In the genomic region with DNA sequence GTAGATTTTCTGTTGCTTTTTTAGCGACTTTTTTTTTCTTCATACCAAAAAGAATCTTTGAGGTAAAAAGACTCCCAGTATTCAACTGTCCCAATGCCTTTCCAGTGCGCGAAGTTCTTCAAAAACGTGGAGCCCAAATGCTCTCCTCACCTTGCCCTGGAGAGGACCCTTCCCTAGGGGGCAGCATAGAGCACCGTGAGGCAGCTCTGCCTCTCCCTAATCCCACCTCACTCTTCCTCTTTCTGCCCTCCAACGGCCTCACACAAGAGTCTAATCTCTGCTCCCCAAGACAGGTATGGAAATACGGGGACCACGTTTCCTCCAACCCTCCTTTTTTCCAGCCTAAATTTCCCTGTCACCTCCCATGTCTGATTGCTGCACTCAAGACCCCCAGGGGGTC, we compare ENCODE assay signal across 12 cellular contexts.
DNase-seq lines count a peak whose midpoint lies in the region; ATAC-seq and TF ChIP-seq lines count a peak whose summit lies in the region.
"Had no signal": no experiment of that assay in that cellular context is flagged by ENCODE, and none has a peak within 500 bp of the region (broad histone marks: within the 10 kb centered on the region; RNA-seq: fewer than 3 reads in every experiment).

No MANE protein-coding gene starts in this region.

- H3K79me2 ChIP-seq in HCT116 (ENCODE audit: insufficient read depth, low read length): no peaks in the 10 kb centered on the region

- no peaks in the 10 kb centered on the region for H3K9me3 Mint-ChIP-seq in WTC11
- H3K9me3 Mint-ChIP-seq: activated B cell treated with CpG ODN at 0.5 μM for 24 hours; CD8-positive, alpha-beta T cell had no signal

- H3K4me1 ChIP-seq in HCT116 (ENCODE audit: control insufficient read depth in 1 of 2, insufficient read depth in 2 of 2, low read length in 2 of 2): no peaks in the 10 kb centered on the region

- POLR2A ChIA-PET in HCT116 (lab: Charles Lee): no interaction called here
- POLR2A ChIA-PET in WTC11 (lab: Charles Lee): interaction anchor here (0.6 kb wide), 1 partner anchor 889 kb away, joined by 4 read pairs; no protein-coding TSS in a partner anchor

- TF ChIP-seq POLR2A in HCT116 (IDR thresholded peaks at IDR 0.05; ENCODE audit: borderline replicate concordance, extremely low read depth, insufficient read depth, insufficient read length): no peak

- H3K27me3 ChIP-seq in HCT116 (ENCODE audit: insufficient read depth, low read length): peaks cover 25% of the 10 kb centered on the region
- peaks cover 3% of the 10 kb centered on the region for H3K27me3 ChIP-seq in kidney epithelial cell (ENCODE audit: control insufficient read depth, insufficient read depth, low read length)

- TF ChIP-seq RAD21 in HCT116 (IDR thresholded peaks at IDR 0.05; ENCODE audit: low read depth): no peak

- H3K36me3 ChIP-seq in HCT116 (ENCODE audit: control insufficient read depth in 1 of 2, insufficient read depth in 2 of 2, low read length in 2 of 2): no peaks in the 10 kb centered on the region
- no peaks in the 10 kb centered on the region for H3K36me3 ChIP-seq in kidney epithelial cell (ENCODE audit: control insufficient read depth, insufficient read depth, low read length)

- no peak overlapping the region for H3K4me3 ChIP-seq in HCT116 (replicated peaks in 1 of 2; ENCODE audit: low read depth in 1 of 2, low read length in 2 of 2)
- no peak overlapping the region for H3K4me3 ChIP-seq in kidney epithelial cell (ENCODE audit: low read depth, low read length)

- H3K9me2 ChIP-seq in HCT116 (ENCODE audit: insufficient read depth): no peaks in the 10 kb centered on the region

- no peaks in the 10 kb centered on the region for H4K20me1 ChIP-seq in HCT116 (ENCODE audit: insufficient read depth)

- H3K4me1 Mint-ChIP-seq in WTC11: peaks cover 11% of the 10 kb centered on the region
- H3K4me1 Mint-ChIP-seq: activated B cell treated with CpG ODN at 0.5 μM for 24 hours had no signal

- H3K27me3 Mint-ChIP-seq in WTC11 (ENCODE audit: low read depth): peaks cover 3% of the 10 kb centered on the region

- H2AFZ ChIP-seq in HCT116 (ENCODE audit: low read depth, low read length, poor library complexity, severe bottlenecking): no peak overlapping the region

- no peak overlapping the region for H3K4me2 ChIP-seq in HCT116 (ENCODE audit: low read length)

- RAD21 ChIA-PET in HCT116 (lab: Charles Lee; ENCODE audit: low non-redundant PET in 1 of 2, low total read pairs in 2 of 2, uncharacterized antibody in 2 of 2, unreplicated experiment in 2 of 2): no interaction called here

- H3K27ac ChIP-seq in HCT116 (ENCODE audit: low read depth, low read length): no peak overlapping the region

- H3K27ac Mint-ChIP-seq in WTC11: no peak overlapping the region
- H3K27ac Mint-ChIP-seq: activated B cell treated with CpG ODN at 0.5 μM for 24 hours; CD8-positive, alpha-beta T cell had no signal

- no peak overlapping the region for H3K4me3 Mint-ChIP-seq in WTC11
- H3K4me3 Mint-ChIP-seq: activated B cell treated with CpG ODN at 0.5 μM for 24 hours; CD8-positive, alpha-beta T cell had no signal

- no peaks in the 10 kb centered on the region for H3K36me3 Mint-ChIP-seq in WTC11
- H3K36me3 Mint-ChIP-seq: CD8-positive, alpha-beta T cell had no signal

- TF ChIP-seq CTCF in HCT116 (IDR thresholded peaks at IDR 0.05 in 2 of 3, conservative IDR thresholded peaks at IDR 0.05 in 1 of 3; ENCODE audit: borderline replicate concordance in 1 of 3, insufficient read depth in 1 of 3, low read depth in 2 of 3, low read length in 2 of 3) (peak; percentile 11 to 75 (median 67); a peak in 4 of 6 replicates), WTC11 (IDR thresholded peaks at IDR 0.05) (peak; percentile 74), kidney epithelial cell (IDR thresholded peaks at IDR 0.05; ENCODE audit: insufficient read depth, low read length, poor library complexity, severe bottlenecking) (peak; percentile 23)

- intact Hi-C loops in HCT116 (cut with micrococcal nuclease): no loop called here

- CTCF ChIA-PET in HCT116 (lab: Charles Lee): interaction anchor here (0.9 to 1.6 kb wide), 3 partner anchors 14 to 20 kb away, joined by 3 to 5 read pairs (median 3); no protein-coding TSS in a partner anchor
- CTCF ChIA-PET in WTC11 (lab: Charles Lee): interaction anchor here (0.5 to 2.2 kb wide), 29 partner anchors 8 to 448 kb away, joined by 3 to 11 read pairs (median 4); partner anchors contain the start of gene EXT2

- BruUV-seq in HCT116 (replicated peaks; lab: Mats Ljungman, UMichigan): no TSS peak

- ATAC-seq in HCT116: peak; percentile 84
- peak; percentile 93 for ATAC-seq in WTC11
- ATAC-seq: CD8-positive, alpha-beta T cell; right cardiac atrium had no signal

- H3K9me3 ChIP-seq in HCT116 (ENCODE audit: control insufficient read depth in 1 of 2, insufficient read depth in 1 of 2, low read depth in 1 of 2, low read length in 2 of 2): no peaks in the 10 kb centered on the region

- peak; percentile 40 for DNase-seq in activated CD4-positive, alpha-beta T cell treated with anti-CD3 and anti-CD28 coated beads for 48 hours
- DNase-seq in activated CD4-positive, alpha-beta T cell treated with anti-CD3 and anti-CD28 coated beads, Interleukin-2, amount 50 U/mL, for 1 hour: no peak
- DNase-seq in HCT116 (ENCODE audit: low read depth, low spot score) (no peak), WTC11 (ENCODE audit: low spot score) (peak; percentile 83), kidney epithelial cell (ENCODE audit: low read depth) (no peak), HK-2 (ENCODE audit: unreplicated experiment) (no peak), KG1 (lab: John Stamatoyannopoulos, UW) (no peak), NCI-H2196 (lab: John Stamatoyannopoulos, UW; ENCODE audit: unreplicated experiment) (no peak)
- DNase-seq: activated B cell treated with CpG ODN at 0.5 μM for 24 hours; CD8-positive, alpha-beta T cell; NCI-H2171 treated with DMSO at 0.1 percent for 48 hours; right cardiac atrium had no signal

- H3K9ac ChIP-seq in HCT116 (ENCODE audit: low read length): no peak overlapping the region

TF ChIP-seq in HCT116, 20 proteins besides CTCF, POLR2A, EP300 and RAD21 (continues in another document):
- no peak for TF ChIP-seq MAX (IDR thresholded peaks at IDR 0.05)
- TF ChIP-seq EZH2phosphoT487 (IDR thresholded peaks at IDR 0.05; ENCODE audit: borderline replicate concordance): no peak
- TF ChIP-seq, protein P1, sequence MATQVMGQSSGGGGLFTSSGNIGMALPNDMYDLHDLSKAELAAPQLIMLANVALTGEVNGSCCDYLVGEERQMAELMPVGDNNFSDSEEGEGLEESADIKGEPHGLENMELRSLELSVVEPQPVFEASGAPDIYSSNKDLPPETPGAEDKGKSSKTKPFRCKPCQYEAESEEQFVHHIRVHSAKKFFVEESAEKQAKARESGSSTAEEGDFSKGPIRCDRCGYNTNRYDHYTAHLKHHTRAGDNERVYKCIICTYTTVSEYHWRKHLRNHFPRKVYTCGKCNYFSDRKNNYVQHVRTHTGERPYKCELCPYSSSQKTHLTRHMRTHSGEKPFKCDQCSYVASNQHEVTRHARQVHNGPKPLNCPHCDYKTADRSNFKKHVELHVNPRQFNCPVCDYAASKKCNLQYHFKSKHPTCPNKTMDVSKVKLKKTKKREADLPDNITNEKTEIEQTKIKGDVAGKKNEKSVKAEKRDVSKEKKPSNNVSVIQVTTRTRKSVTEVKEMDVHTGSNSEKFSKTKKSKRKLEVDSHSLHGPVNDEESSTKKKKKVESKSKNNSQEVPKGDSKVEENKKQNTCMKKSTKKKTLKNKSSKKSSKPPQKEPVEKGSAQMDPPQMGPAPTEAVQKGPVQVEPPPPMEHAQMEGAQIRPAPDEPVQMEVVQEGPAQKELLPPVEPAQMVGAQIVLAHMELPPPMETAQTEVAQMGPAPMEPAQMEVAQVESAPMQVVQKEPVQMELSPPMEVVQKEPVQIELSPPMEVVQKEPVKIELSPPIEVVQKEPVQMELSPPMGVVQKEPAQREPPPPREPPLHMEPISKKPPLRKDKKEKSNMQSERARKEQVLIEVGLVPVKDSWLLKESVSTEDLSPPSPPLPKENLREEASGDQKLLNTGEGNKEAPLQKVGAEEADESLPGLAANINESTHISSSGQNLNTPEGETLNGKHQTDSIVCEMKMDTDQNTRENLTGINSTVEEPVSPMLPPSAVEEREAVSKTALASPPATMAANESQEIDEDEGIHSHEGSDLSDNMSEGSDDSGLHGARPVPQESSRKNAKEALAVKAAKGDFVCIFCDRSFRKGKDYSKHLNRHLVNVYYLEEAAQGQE (IDR thresholded peaks at IDR 0.05; ENCODE audit: low read depth): no peak

TF ChIP-seq in WTC11, 78 proteins besides CTCF, POLR2A, EP300 and RAD21 (continues in another document):
- TF ChIP-seq, protein P2, sequence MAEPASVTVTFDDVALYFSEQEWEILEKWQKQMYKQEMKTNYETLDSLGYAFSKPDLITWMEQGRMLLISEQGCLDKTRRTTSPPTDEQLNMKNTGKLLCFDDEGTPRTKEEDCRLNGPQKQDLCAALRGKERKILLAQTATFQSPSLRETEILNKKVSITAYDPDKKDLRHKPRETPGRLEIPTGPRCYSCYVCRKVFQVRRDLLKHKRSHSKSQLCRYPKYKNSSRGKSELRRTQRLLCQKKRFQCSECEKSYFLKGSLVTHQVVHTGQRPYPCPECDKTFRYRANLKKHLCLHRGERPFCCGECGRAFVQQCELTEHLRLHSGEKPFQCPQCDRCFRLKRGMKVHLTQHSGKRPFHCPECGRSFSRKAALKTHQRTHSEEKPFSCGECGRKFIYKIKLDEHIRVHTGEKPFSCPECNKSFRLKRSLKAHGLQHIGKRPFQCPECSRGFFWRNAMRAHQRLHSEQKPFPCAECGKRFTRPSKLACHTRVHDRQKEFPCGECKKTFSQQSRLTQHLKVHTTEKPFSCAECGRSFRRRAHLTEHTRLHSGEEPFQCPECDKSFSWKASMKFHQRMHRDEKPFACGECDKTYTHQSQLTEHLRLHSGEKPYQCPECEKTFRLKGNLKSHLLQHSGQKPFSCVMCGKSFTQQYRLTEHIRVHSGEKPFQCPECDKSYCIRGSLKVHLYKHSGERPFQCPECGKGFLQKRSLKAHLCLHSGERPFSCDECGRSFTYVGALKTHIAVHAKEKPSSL (CRISPR knock-in tag; conservative IDR thresholded peaks at IDR 0.05): no peak
- TF ChIP-seq SOX15 (CRISPR knock-in tag; IDR thresholded peaks at IDR 0.05) (no peak), FOXP4 (CRISPR knock-in tag; IDR thresholded peaks at IDR 0.05) (no peak)

Comparison
In these comparisons a context has a peak if more than half of its experiments do, and no peak if none do; other contexts are left out.
1. DNase-seq: peak in activated CD4-positive, alpha-beta T cell treated with anti-CD3 and anti-CD28 coated beads for 48 hours (single experiment) and WTC11 (single experiment); none in activated CD4-positive, alpha-beta T cell treated with anti-CD3 and anti-CD28 coated beads, Interleukin-2, amount 50 U/mL, for 1 hour (single experiment), HCT116 (single experiment), kidney epithelial cell (single experiment), HK-2 (single experiment), KG1 (single experiment) and NCI-H2196 (single experiment).
2. CTCF ChIP-seq: peak in every context shown above with its lines; median percentile 74 in WTC11; 67 in HCT116; 23 in kidney epithelial cell.